3 cellular contexts compared by ENCODE assay signal in genomic region chr2:21054011-21054410, GRCh38.
TF ChIP-seq lines count a peak whose summit lies in the region.

No MANE protein-coding gene starts in this region.

TF ChIP-seq in GM23338, 12 proteins besides CTCF, POLR2A, EP300 and RAD21 (continues in another document):
- TF ChIP-seq ZNF462 (CRISPR knock-in tag; IDR thresholded peaks at IDR 0.05): no peak
- TF ChIP-seq, protein P1, sequence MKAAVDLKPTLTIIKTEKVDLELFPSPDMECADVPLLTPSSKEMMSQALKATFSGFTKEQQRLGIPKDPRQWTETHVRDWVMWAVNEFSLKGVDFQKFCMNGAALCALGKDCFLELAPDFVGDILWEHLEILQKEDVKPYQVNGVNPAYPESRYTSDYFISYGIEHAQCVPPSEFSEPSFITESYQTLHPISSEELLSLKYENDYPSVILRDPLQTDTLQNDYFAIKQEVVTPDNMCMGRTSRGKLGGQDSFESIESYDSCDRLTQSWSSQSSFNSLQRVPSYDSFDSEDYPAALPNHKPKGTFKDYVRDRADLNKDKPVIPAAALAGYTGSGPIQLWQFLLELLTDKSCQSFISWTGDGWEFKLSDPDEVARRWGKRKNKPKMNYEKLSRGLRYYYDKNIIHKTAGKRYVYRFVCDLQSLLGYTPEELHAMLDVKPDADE (IDR thresholded peaks at IDR 0.05): no peak
- TF ChIP-seq NANOG (IDR thresholded peaks at IDR 0.05; ENCODE audit: borderline replicate concordance): no peak
- TF ChIP-seq STAT1 (IDR thresholded peaks at IDR 0.05; ENCODE audit: unreplicated experiment): no peak
- no peak for TF ChIP-seq EZH2 (IDR thresholded peaks at IDR 0.05; ENCODE audit: low read depth, unreplicated experiment)

TF ChIP-seq in H1, 55 proteins besides CTCF, POLR2A, EP300 and RAD21:
- no peak for TF ChIP-seq BRCA1 (IDR thresholded peaks at IDR 0.05; ENCODE audit: low read depth, low read length)
- no peak for TF ChIP-seq USF2 (IDR thresholded peaks at IDR 0.05; ENCODE audit: low read length)
- TF ChIP-seq, protein P2, sequence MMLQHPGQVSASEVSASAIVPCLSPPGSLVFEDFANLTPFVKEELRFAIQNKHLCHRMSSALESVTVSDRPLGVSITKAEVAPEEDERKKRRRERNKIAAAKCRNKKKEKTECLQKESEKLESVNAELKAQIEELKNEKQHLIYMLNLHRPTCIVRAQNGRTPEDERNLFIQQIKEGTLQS (IDR thresholded peaks at IDR 0.05; ENCODE audit: insufficient read depth, low read depth, low read length): no peak
- no peak for TF ChIP-seq SRF (IDR thresholded peaks at IDR 0.05; ENCODE audit: low read depth, low read length)
- TF ChIP-seq, protein P3, sequence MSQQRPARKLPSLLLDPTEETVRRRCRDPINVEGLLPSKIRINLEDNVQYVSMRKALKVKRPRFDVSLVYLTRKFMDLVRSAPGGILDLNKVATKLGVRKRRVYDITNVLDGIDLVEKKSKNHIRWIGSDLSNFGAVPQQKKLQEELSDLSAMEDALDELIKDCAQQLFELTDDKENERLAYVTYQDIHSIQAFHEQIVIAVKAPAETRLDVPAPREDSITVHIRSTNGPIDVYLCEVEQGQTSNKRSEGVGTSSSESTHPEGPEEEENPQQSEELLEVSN (IDR thresholded peaks at IDR 0.05): no peak
- TF ChIP-seq SP4 (IDR thresholded peaks at IDR 0.05; ENCODE audit: low read length): no peak
- no peak for TF ChIP-seq EGR1 (IDR thresholded peaks at IDR 0.05; ENCODE audit: borderline replicate concordance, low read depth, low read length)
- TF ChIP-seq FOSL1 (IDR thresholded peaks at IDR 0.05; ENCODE audit: insufficient read depth, low read depth, low read length): no peak
- TF ChIP-seq, protein P4, sequence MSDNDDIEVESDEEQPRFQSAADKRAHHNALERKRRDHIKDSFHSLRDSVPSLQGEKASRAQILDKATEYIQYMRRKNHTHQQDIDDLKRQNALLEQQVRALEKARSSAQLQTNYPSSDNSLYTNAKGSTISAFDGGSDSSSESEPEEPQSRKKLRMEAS (IDR thresholded peaks at IDR 0.05): no peak
- no peak for TF ChIP-seq YY1 (IDR thresholded peaks at IDR 0.05; ENCODE audit: low read depth, low read length)
- TF ChIP-seq RXRA (IDR thresholded peaks at IDR 0.05; ENCODE audit: insufficient read depth, low read depth, low read length): no peak
- TF ChIP-seq CEBPB (IDR thresholded peaks at IDR 0.05; ENCODE audit: low read depth, low read length): no peak
- TF ChIP-seq EZH2 (IDR thresholded peaks at IDR 0.05; ENCODE audit: low read depth, low read length, severe bottlenecking): no peak
TF ChIP-seq in H1: peak in this region for 0.

TF ChIP-seq in HEK293T, 16 proteins besides CTCF, POLR2A, EP300 and RAD21:
- TF ChIP-seq TARDBP (IDR thresholded peaks at IDR 0.05) (no peak), SUZ12 (IDR thresholded peaks at IDR 0.05) (no peak), CTBP1 (IDR thresholded peaks at IDR 0.05; ENCODE audit: borderline replicate concordance) (no peak), HDGF (IDR thresholded peaks at IDR 0.05; ENCODE audit: borderline replicate concordance) (no peak), L3MBTL2 (conservative IDR thresholded peaks at IDR 0.05) (no peak), NFRKB (IDR thresholded peaks at IDR 0.05) (no peak), FOXK2 (IDR thresholded peaks at IDR 0.05) (no peak), LEF1 (IDR thresholded peaks at IDR 0.05; ENCODE audit: borderline replicate concordance) (no peak), SP1 (IDR thresholded peaks at IDR 0.05) (no peak), ZNF384 (IDR thresholded peaks at IDR 0.05) (no peak), ARNT (IDR thresholded peaks at IDR 0.05) (no peak), FOXM1 (IDR thresholded peaks at IDR 0.05; ENCODE audit: borderline replicate concordance) (no peak), FOXA1 (IDR thresholded peaks at IDR 0.05) (no peak), BHLHE40 (IDR thresholded peaks at IDR 0.05; ENCODE audit: borderline replicate concordance) (no peak), ELF4 (IDR thresholded peaks at IDR 0.05) (no peak)
- TF ChIP-seq, protein P5, sequence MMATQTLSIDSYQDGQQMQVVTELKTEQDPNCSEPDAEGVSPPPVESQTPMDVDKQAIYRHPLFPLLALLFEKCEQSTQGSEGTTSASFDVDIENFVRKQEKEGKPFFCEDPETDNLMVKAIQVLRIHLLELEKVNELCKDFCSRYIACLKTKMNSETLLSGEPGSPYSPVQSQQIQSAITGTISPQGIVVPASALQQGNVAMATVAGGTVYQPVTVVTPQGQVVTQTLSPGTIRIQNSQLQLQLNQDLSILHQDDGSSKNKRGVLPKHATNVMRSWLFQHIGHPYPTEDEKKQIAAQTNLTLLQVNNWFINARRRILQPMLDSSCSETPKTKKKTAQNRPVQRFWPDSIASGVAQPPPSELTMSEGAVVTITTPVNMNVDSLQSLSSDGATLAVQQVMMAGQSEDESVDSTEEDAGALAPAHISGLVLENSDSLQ (IDR thresholded peaks at IDR 0.05): no peak
